In genomic region chrX:11212741-11213140, GRCh38 we compare ENCODE assay signal across 26 cellular contexts.
"Had no signal": no experiment of that assay in that cellular context is flagged by ENCODE, and none has a peak within 500 bp of the region (broad histone marks: within the 10 kb centered on the region; RNA-seq: fewer than 3 reads in every experiment).

No MANE protein-coding gene starts in this region.

- FAIRE-seq: endothelial cell of umbilical vein, keratinocyte, small intestine had no signal

- H3K4me1 Mint-ChIP-seq: naive thymus-derived CD8-positive, alpha-beta T cell; nephron progenitor cell; stimulated activated naive B cell treated with anti-CD40 and anti-IgM and Interleukin-4, amounts not matched to agents 10 μg/mL and 1 μg/mL and 100 μg/mL, for 72 hours had no signal

- H3K27me3 Mint-ChIP-seq: dendritic cell treated with granulocyte-macrophage colony-stimulating factor and Interleukin-4, amounts not matched to agents 40 ng/mL and 50 ng/mL, for 4 days; progenitor cell of endocrine pancreas; stimulated activated naive CD8-positive, alpha-beta T cell treated with anti-CD3 and anti-CD28 coated beads, Interleukin-15, Interleukin-2, amounts not matched to agents 100 ng/mL and 50 ng/mL, for 24 hours had no signal

- H3K9me3 Mint-ChIP-seq: dendritic cell treated with granulocyte-macrophage colony-stimulating factor and Interleukin-4, amounts not matched to agents 40 ng/mL and 50 ng/mL, for 4 days; stimulated activated naive CD8-positive, alpha-beta T cell treated with anti-CD3 and anti-CD28 coated beads, Interleukin-15, Interleukin-2, amounts not matched to agents 100 ng/mL and 50 ng/mL, for 24 hours had no signal

- H3K27me3 ChIP-seq: colonic mucosa, esophagus muscularis mucosa, foreskin keratinocyte, gastroesophageal sphincter, heart left ventricle, hepatocyte, ovary, right lobe of liver, transverse colon, upper lobe of right lung, uterus had no signal

- H3K9me3 ChIP-seq: colonic mucosa, gastroesophageal sphincter, lower lobe of right lung, ovary, right lobe of liver, transverse colon, upper lobe of right lung, uterus had no signal

- H3K27ac Mint-ChIP-seq: dendritic cell treated with granulocyte-macrophage colony-stimulating factor and Interleukin-4, amounts not matched to agents 40 ng/mL and 50 ng/mL, for 4 days; naive thymus-derived CD8-positive, alpha-beta T cell; nephron progenitor cell; progenitor cell of endocrine pancreas; stimulated activated naive B cell treated with anti-CD40 and anti-IgM and Interleukin-4, amounts not matched to agents 10 μg/mL and 1 μg/mL and 100 μg/mL, for 72 hours; stimulated activated naive CD8-positive, alpha-beta T cell treated with anti-CD3 and anti-CD28 coated beads, Interleukin-15, Interleukin-2, amounts not matched to agents 100 ng/mL and 50 ng/mL, for 24 hours had no signal

- H3K36me3 Mint-ChIP-seq: naive thymus-derived CD8-positive, alpha-beta T cell had no signal

- H3K4me1 ChIP-seq: colonic mucosa, esophagus muscularis mucosa, foreskin keratinocyte, heart left ventricle, lower lobe of right lung, right lobe of liver, transverse colon, upper lobe of right lung, uterus had no signal

- ATAC-seq: foreskin keratinocyte; gastroesophageal sphincter; heart left ventricle; left ventricle myocardium superior; lower lobe of right lung; naive thymus-derived CD8-positive, alpha-beta T cell; right lobe of liver; stimulated activated naive B cell treated with anti-CD40 and anti-IgM and Interleukin-4, amounts not matched to agents 10 μg/mL and 1 μg/mL and 100 μg/mL, for 72 hours; upper lobe of right lung had no signal

- H3K36me3 ChIP-seq: colonic mucosa, esophagus muscularis mucosa, gastroesophageal sphincter, heart left ventricle, lower lobe of right lung, ovary, right lobe of liver, transverse colon, upper lobe of right lung, uterus had no signal

- H3K4me3 ChIP-seq: colonic mucosa, esophagus muscularis mucosa, gastroesophageal sphincter, heart left ventricle, hepatocyte, lower lobe of right lung, ovary, right lobe of liver, transverse colon, upper lobe of right lung, uterus had no signal

- H3K4me3 Mint-ChIP-seq: dendritic cell treated with granulocyte-macrophage colony-stimulating factor and Interleukin-4, amounts not matched to agents 40 ng/mL and 50 ng/mL, for 4 days; naive thymus-derived CD8-positive, alpha-beta T cell; nephron progenitor cell; stimulated activated naive B cell treated with anti-CD40 and anti-IgM and Interleukin-4, amounts not matched to agents 10 μg/mL and 1 μg/mL and 100 μg/mL, for 72 hours; stimulated activated naive CD8-positive, alpha-beta T cell treated with anti-CD3 and anti-CD28 coated beads, Interleukin-15, Interleukin-2, amounts not matched to agents 100 ng/mL and 50 ng/mL, for 24 hours had no signal

- DNase-seq: colonic mucosa; effector CD8-positive, alpha-beta T cell; foreskin keratinocyte; heart left ventricle; left ventricle myocardium superior; lower lobe of right lung; naive thymus-derived CD8-positive, alpha-beta T cell; nephron progenitor cell; nucleus accumbens; ovary; right lobe of liver; small intestine; stimulated activated CD4-positive, alpha-beta T cell treated with anti-CD3 and anti-CD28 coated beads, Interleukin-15, amount 100 ng/mL, for 24 hours; stimulated activated CD4-positive, alpha-beta T cell treated with anti-CD3 and anti-CD28 coated beads, Interleukin-2, amount 100 ng/mL, for 48 hours; stimulated activated naive B cell treated with anti-CD40 and anti-IgM and Interleukin-4, amounts not matched to agents 10 μg/mL and 1 μg/mL and 100 μg/mL, for 72 hours; transverse colon; upper lobe of right lung; uterus had no signal

- H3K27ac ChIP-seq: colonic mucosa, esophagus muscularis mucosa, foreskin keratinocyte, gastroesophageal sphincter, heart left ventricle, hepatocyte, lower lobe of right lung, ovary, right lobe of liver, transverse colon, upper lobe of right lung, uterus had no signal
